Comparison of ENCODE assay signal across 8 cellular contexts in genomic region chr5:77180167-77181081, GRCh38. TPM values are rescaled to one million over a fixed set of nuclear protein-coding genes. Genes with fewer than 3 reads are reported as not detected.
DNase-seq lines count a peak whose midpoint lies in the region; ATAC-seq, FAIRE-seq and TF ChIP-seq lines count a peak whose summit lies in the region.

No MANE protein-coding gene starts in this region.

- H3K27me3 Mint-ChIP-seq in stimulated activated naive CD8-positive, alpha-beta T cell treated with anti-CD3 and anti-CD28 coated beads, Interleukin-15, amount 100 ng/mL, for 72 hours: peaks cover 45% of the 10 kb centered on the region

- no peak for FAIRE-seq in kidney (lab: Jason Lieb, UNC)

- H3K27ac ChIP-seq in kidney (ENCODE audit: low read depth in 2 of 2, low read length in 2 of 2): no peak overlapping the region

- peak overlapping the region; percentile 65 to 72 for H3K4me3 Mint-ChIP-seq in stimulated activated naive CD8-positive, alpha-beta T cell treated with anti-CD3 and anti-CD28 coated beads, Interleukin-15, amount 100 ng/mL, for 72 hours

- H3K4me1 Mint-ChIP-seq in stimulated activated naive CD8-positive, alpha-beta T cell treated with anti-CD3 and anti-CD28 coated beads, Interleukin-15, amount 100 ng/mL, for 72 hours: peaks cover 9% of the 10 kb centered on the region

- intact Hi-C loops in kidney (cut with DNase I): no loop called here

- DNase-seq in NCI-H2081 (lab: John Stamatoyannopoulos, UW) (peak; percentile 11 to 38), NCI-H2081 treated with DMSO at 0.1 percent for 48 hours (lab: John Stamatoyannopoulos, UW) (no peak), adipocyte (ENCODE audit: low read depth) (peak; percentile 30), kidney (peak; percentile 73), cortex of kidney (lab: John Stamatoyannopoulos, UW) (no peak)
- DNase-seq in stimulated activated naive CD8-positive, alpha-beta T cell treated with anti-CD3 and anti-CD28 coated beads, Interleukin-15, amount 100 ng/mL, for 72 hours: no peak

- no peaks in the 10 kb centered on the region for H3K36me3 ChIP-seq in adipocyte (ENCODE audit: control insufficient read depth, insufficient read depth, low read length, severe bottlenecking)
- no peaks in the 10 kb centered on the region for H3K36me3 ChIP-seq in kidney (ENCODE audit: control insufficient read depth in 1 of 2, insufficient read depth in 2 of 2, low read length in 2 of 2)

- peaks cover 25% of the 10 kb centered on the region for H3K27me3 ChIP-seq in adipocyte (replicated peaks; ENCODE audit: control insufficient read depth, insufficient read depth, low read length)

- no peaks in the 10 kb centered on the region for H3K9me3 ChIP-seq in adipocyte (ENCODE audit: control insufficient read depth, low read length)
- no peaks in the 10 kb centered on the region for H3K9me3 ChIP-seq in kidney (ENCODE audit: control insufficient read depth in 1 of 2, low read length in 2 of 2)

- no peak for TF ChIP-seq CTCF in kidney (IDR thresholded peaks at IDR 0.05; ENCODE audit: borderline replicate concordance, extremely low read depth, insufficient read depth)

- peak; percentile 65 for ATAC-seq in stimulated activated naive CD8-positive, alpha-beta T cell treated with anti-CD3 and anti-CD28 coated beads, Interleukin-15, amount 100 ng/mL, for 72 hours
- ATAC-seq in HG03280 (IDR thresholded peaks at IDR 0.05; ENCODE audit: unreplicated experiment) (no peak), GM18868 (IDR thresholded peaks at IDR 0.05; ENCODE audit: unreplicated experiment) (no peak)

- H3K4me3 ChIP-seq in adipocyte (ENCODE audit: low read length) (peak overlapping the region; percentile 66), kidney (ENCODE audit: low read length in 2 of 2) (peak overlapping the region; percentile 51)

- H3K4me1 ChIP-seq in adipocyte (ENCODE audit: control insufficient read depth, insufficient read depth, low read length): peaks cover 8% of the 10 kb centered on the region
- H3K4me1 ChIP-seq in kidney (ENCODE audit: control insufficient read depth in 1 of 2, insufficient read depth in 1 of 2, low read depth in 1 of 2, low read length in 2 of 2): peaks cover 0 to 10% of the 10 kb centered on the region in 2 donors

- H3K27ac Mint-ChIP-seq in stimulated activated naive CD8-positive, alpha-beta T cell treated with anti-CD3 and anti-CD28 coated beads, Interleukin-15, amount 100 ng/mL, for 72 hours: no peak overlapping the region

- H3K9ac ChIP-seq in adipocyte (ENCODE audit: low read length) (no peak overlapping the region), kidney (ENCODE audit: low read length in 2 of 2) (peak overlapping the region in 1 of 2 donors; percentile 17)

- H3K9me3 Mint-ChIP-seq in stimulated activated naive CD8-positive, alpha-beta T cell treated with anti-CD3 and anti-CD28 coated beads, Interleukin-15, amount 100 ng/mL, for 72 hours: no peaks in the 10 kb centered on the region

RNA-seq across cellular contexts. Expression of gene PDE8B, which starts 30.1 kb away (rescaled TPM):
- 4.5 TPM for total RNA-seq in kidney
- polyA plus RNA-seq in kidney (ENCODE audit: insufficient read depth, low read depth, low replicate concordance): 3.7 TPM

Comparison
In these comparisons a context has a peak if more than half of its experiments do, and no peak if none do; other contexts are left out.
1. DNase-seq: peak in NCI-H2081 (2 of 2), adipocyte (single experiment) and kidney (single experiment); none in NCI-H2081 treated with DMSO at 0.1 percent for 48 hours (single experiment), stimulated activated naive CD8-positive, alpha-beta T cell treated with anti-CD3 and anti-CD28 coated beads, Interleukin-15, amount 100 ng/mL, for 72 hours (0 of 2) and cortex of kidney (single experiment).